Comparison of ENCODE assay signal across 19 cellular contexts in the genomic region with DNA sequence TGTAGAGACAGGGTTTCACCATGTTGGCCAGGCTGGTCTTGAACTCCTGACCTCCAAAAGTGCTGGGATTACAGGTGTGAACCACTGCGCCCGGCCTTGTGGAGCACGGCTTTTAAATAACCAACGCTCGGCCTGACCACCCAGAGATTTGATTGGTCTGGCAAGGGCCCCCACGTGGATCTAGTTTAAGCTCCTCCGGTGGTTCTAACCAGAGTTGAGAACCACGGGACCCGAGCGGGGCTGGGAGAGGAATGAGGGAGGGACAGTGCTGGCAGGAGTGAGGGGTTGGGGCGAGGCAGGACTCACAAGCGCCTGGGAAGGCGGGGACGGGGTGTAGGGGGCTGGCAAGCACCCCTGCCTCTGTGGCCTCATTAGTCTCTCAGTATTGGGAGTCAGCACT. TPM values are rescaled to one million over a fixed set of nuclear protein-coding genes. Genes with fewer than 3 reads are reported as not detected.
DNase-seq lines count a peak whose midpoint lies in the region; ATAC-seq and TF ChIP-seq lines count a peak whose summit lies in the region.
"Had no signal": no experiment of that assay in that cellular context is flagged by ENCODE, and none has a peak within 500 bp of the region (broad histone marks: within the 10 kb centered on the region; RNA-seq: fewer than 3 reads in every experiment).

No MANE protein-coding gene starts in this region.

- H3K4me3 Mint-ChIP-seq in activated naive CD8-positive, alpha-beta T cell treated with anti-CD3 and anti-CD28 coated beads, Interleukin-2, amount 10 ng/mL, durations not matched to agents 7 days and 5 days: peak overlapping the region; percentile 96
- H3K4me3 Mint-ChIP-seq in activated naive CD8-positive, alpha-beta T cell treated with anti-CD3 and anti-CD28 coated beads for 36 hours: no peak overlapping the region
- H3K4me3 Mint-ChIP-seq in immature natural killer cell: peak overlapping the region; percentile 49 to 99 (median 99)

- WGBS in upper lobe of left lung, 2 donors: 92 to 93% methylated on average over 14 of the region's 14 CpGs

- H3K27me3 Mint-ChIP-seq in activated naive CD8-positive, alpha-beta T cell treated with anti-CD3 and anti-CD28 coated beads, Interleukin-2, amount 10 ng/mL, durations not matched to agents 7 days and 5 days: no peaks in the 10 kb centered on the region
- no peaks in the 10 kb centered on the region for H3K27me3 Mint-ChIP-seq in activated naive CD8-positive, alpha-beta T cell treated with anti-CD3 and anti-CD28 coated beads for 36 hours
- H3K27me3 Mint-ChIP-seq in immature natural killer cell (ENCODE audit: low read depth in 3 of 3): peaks cover 0 to 13% (median 8%) of the 10 kb centered on the region in 3 donors

- no peak overlapping the region for H3K4me3 ChIP-seq in RWPE2 (ENCODE audit: severe bottlenecking)
- H3K4me3 ChIP-seq in upper lobe of left lung: no peak overlapping the region
- H3K4me3 ChIP-seq: MG63, Peyer's patch had no signal

- H3K9me3 ChIP-seq in RWPE2 (ENCODE audit: severe bottlenecking): no peaks in the 10 kb centered on the region
- H3K9me3 ChIP-seq in upper lobe of left lung: peaks cover 0 to 18% (median 10%) of the 10 kb centered on the region in 4 donors
- H3K9me3 ChIP-seq: BE2C had no signal

- H3K4me1 Mint-ChIP-seq in activated naive CD8-positive, alpha-beta T cell treated with anti-CD3 and anti-CD28 coated beads, Interleukin-2, amount 10 ng/mL, durations not matched to agents 7 days and 5 days: peaks cover 32% of the 10 kb centered on the region
- H3K4me1 Mint-ChIP-seq in activated naive CD8-positive, alpha-beta T cell treated with anti-CD3 and anti-CD28 coated beads for 36 hours: peaks cover 39% of the 10 kb centered on the region
- peaks cover 72 to 77% of the 10 kb centered on the region in 2 donors for H3K4me1 Mint-ChIP-seq in immature natural killer cell

- H3K4me1 ChIP-seq in RWPE2 (ENCODE audit: insufficient read depth, poor library complexity, severe bottlenecking) (no peaks in the 10 kb centered on the region), upper lobe of left lung (peaks cover 8 to 23% (median 13%) of the 10 kb centered on the region in 4 donors)
- H3K4me1 ChIP-seq: BE2C had no signal

- no peak for TF ChIP-seq POLR2A in upper lobe of left lung (IDR thresholded peaks at IDR 0.05)

- H3K36me3 Mint-ChIP-seq in activated naive CD8-positive, alpha-beta T cell treated with anti-CD3 and anti-CD28 coated beads, Interleukin-2, amount 10 ng/mL, durations not matched to agents 7 days and 5 days: peaks cover 45% of the 10 kb centered on the region
- H3K36me3 Mint-ChIP-seq in activated naive CD8-positive, alpha-beta T cell treated with anti-CD3 and anti-CD28 coated beads for 36 hours: peaks cover 34% of the 10 kb centered on the region
- H3K36me3 Mint-ChIP-seq in immature natural killer cell: peaks cover 15 to 22% (median 20%) of the 10 kb centered on the region in 3 donors

- TF ChIP-seq EP300 in upper lobe of left lung (IDR thresholded peaks at IDR 0.05): no peak

- H3K27ac Mint-ChIP-seq in activated naive CD8-positive, alpha-beta T cell treated with anti-CD3 and anti-CD28 coated beads, Interleukin-2, amount 10 ng/mL, durations not matched to agents 7 days and 5 days: no peak overlapping the region
- H3K27ac Mint-ChIP-seq in activated naive CD8-positive, alpha-beta T cell treated with anti-CD3 and anti-CD28 coated beads for 36 hours: no peak overlapping the region
- peak overlapping the region in 5 of 6 donors; percentile 84 to 100 (median 96) for H3K27ac Mint-ChIP-seq in immature natural killer cell

- TF ChIP-seq CTCF in RWPE2 (IDR thresholded peaks at IDR 0.05; ENCODE audit: poor library complexity, severe bottlenecking): no peak
- TF ChIP-seq CTCF in upper lobe of left lung (IDR thresholded peaks at IDR 0.05): no peak

- H3K9me3 Mint-ChIP-seq in activated naive CD8-positive, alpha-beta T cell treated with anti-CD3 and anti-CD28 coated beads, Interleukin-2, amount 10 ng/mL, durations not matched to agents 7 days and 5 days: peaks cover 10% of the 10 kb centered on the region
- peaks cover 8% of the 10 kb centered on the region for H3K9me3 Mint-ChIP-seq in activated naive CD8-positive, alpha-beta T cell treated with anti-CD3 and anti-CD28 coated beads for 36 hours
- peaks cover 0 to 9% (median 6%) of the 10 kb centered on the region in 6 donors for H3K9me3 Mint-ChIP-seq in immature natural killer cell

- H3K36me3 ChIP-seq in RWPE2 (ENCODE audit: low read depth): no peaks in the 10 kb centered on the region
- no peaks in the 10 kb centered on the region for H3K36me3 ChIP-seq in upper lobe of left lung
- H3K36me3 ChIP-seq: BE2C, MG63, Peyer's patch had no signal

- H3K27ac ChIP-seq in RWPE2 (ENCODE audit: poor library complexity, severe bottlenecking) (no peak overlapping the region), upper lobe of left lung (no peak overlapping the region)
- H3K27ac ChIP-seq: KMS-11, Peyer's patch had no signal

- POLR2A ChIA-PET in activated naive CD8-positive, alpha-beta T cell treated with anti-CD3 and anti-CD28 coated beads, Interleukin-2, amount 10 ng/mL, durations not matched to agents 7 days and 5 days (lab: Charles Lee): interaction anchor here (1.5 to 2.3 kb wide), 2 partner anchors 38 to 52 kb away, joined by 6 to 7 read pairs; partner anchors contain the start of gene SLX4

- DNase-seq in activated naive CD8-positive, alpha-beta T cell treated with anti-CD3 and anti-CD28 coated beads, Interleukin-2, amount 10 ng/mL, durations not matched to agents 7 days and 5 days: no peak
- DNase-seq in activated naive CD8-positive, alpha-beta T cell treated with anti-CD3 and anti-CD28 coated beads for 36 hours: no peak
- peak; percentile 52 for DNase-seq in RWPE2 (ENCODE audit: low spot score)
- DNase-seq in immature natural killer cell: no peak
- no peak for DNase-seq in NCI-H1436 treated with DMSO at 0.1 percent for 48 hours (lab: John Stamatoyannopoulos, UW)
- DNase-seq in NCI-H69 (lab: John Stamatoyannopoulos, UW): no peak
- no peak for DNase-seq in upper lobe of left lung
- DNase-seq: BE2C, COR-L47, DMS153, MG63, NCI-H1092 treated with DMSO at 0.1 percent for 48 hours, NCI-H1694 treated with DMSO at 0.1 percent for 48 hours, Peyer's patch, SHP77 treated with DMSO at 0.1 percent for 48 hours had no signal

- ATAC-seq in activated naive CD8-positive, alpha-beta T cell treated with anti-CD3 and anti-CD28 coated beads, Interleukin-2, amount 10 ng/mL, durations not matched to agents 7 days and 5 days (ENCODE audit: low read depth): no peak
- ATAC-seq in RWPE2 (ENCODE audit: low read depth): no peak
- ATAC-seq in upper lobe of left lung (ENCODE audit: low FRiP score in 2 of 2): no peak
- ATAC-seq: HepG2 had no signal

- no peaks in the 10 kb centered on the region for H3K27me3 ChIP-seq in RWPE2 (ENCODE audit: insufficient read depth, poor library complexity, severe bottlenecking)
- no peaks in the 10 kb centered on the region for H3K27me3 ChIP-seq in upper lobe of left lung
- H3K27me3 ChIP-seq: BE2C, Peyer's patch had no signal

RNA-seq across cellular contexts. Expression of gene NLRC3, which starts 3.0 kb away (rescaled TPM):
- total RNA-seq in activated naive CD8-positive, alpha-beta T cell treated with anti-CD3 and anti-CD28 coated beads, Interleukin-2, amount 10 ng/mL, durations not matched to agents 7 days and 5 days: 10 to 100 TPM; 95.9 to 97.4 TPM
- 10 to 100 TPM; 12.3 to 12.5 TPM for total RNA-seq in activated naive CD8-positive, alpha-beta T cell treated with anti-CD3 and anti-CD28 coated beads for 36 hours
- polyA plus RNA-seq in immature natural killer cell: 10 to 100 TPM; 18.3 to 68.0 (median 24.9) TPM
- 10 to 100 TPM in 1 of 6 donors, 1 to 10 TPM in 5; 2.6 to 19.9 (median 3.9) TPM for total RNA-seq in upper lobe of left lung
- total RNA-seq: HepG2, NCI-H460 had no signal
- polyA plus RNA-seq: AG04450, HepG2 had no signal

RNA-seq across cellular contexts. Expression of gene SLX4, which starts 37.2 kb away (rescaled TPM):
- 10 to 100 TPM; 16.8 to 16.9 TPM for total RNA-seq in activated naive CD8-positive, alpha-beta T cell treated with anti-CD3 and anti-CD28 coated beads, Interleukin-2, amount 10 ng/mL, durations not matched to agents 7 days and 5 days
- 1 to 10 TPM; 9.1 to 9.3 TPM for total RNA-seq in activated naive CD8-positive, alpha-beta T cell treated with anti-CD3 and anti-CD28 coated beads for 36 hours
- 1 to 10 TPM in 1 of 3 donors, under 1 TPM in 1, not detected in 1; 0.43 to 1.8 TPM for polyA plus RNA-seq in immature natural killer cell
- total RNA-seq in upper lobe of left lung: 10 to 100 TPM in 1 of 6 donors, 1 to 10 TPM in 5; 4.6 to 10.5 (median 6.0) TPM

Comparison
In these comparisons a context has a peak if more than half of its experiments do, and no peak if none do; other contexts are left out.
1. RNA of gene NLRC3, which starts 3.0 kb away (total RNA-seq): 95.9 to 97.4 TPM in activated naive CD8-positive, alpha-beta T cell treated with anti-CD3 and anti-CD28 coated beads, Interleukin-2, amount 10 ng/mL, durations not matched to agents 7 days and 5 days; 12.3 to 12.5 TPM in activated naive CD8-positive, alpha-beta T cell treated with anti-CD3 and anti-CD28 coated beads for 36 hours and 2.6 to 19.9 TPM in upper lobe of left lung; every median in the first group is over 4 times any median in the second.
2. H3K27ac Mint-ChIP-seq: peak in immature natural killer cell (5 of 6); none in activated naive CD8-positive, alpha-beta T cell treated with anti-CD3 and anti-CD28 coated beads, Interleukin-2, amount 10 ng/mL, durations not matched to agents 7 days and 5 days (single experiment) and activated naive CD8-positive, alpha-beta T cell treated with anti-CD3 and anti-CD28 coated beads for 36 hours (single experiment).